ENCODE assay signal across 8 cellular contexts in the genomic region with DNA sequence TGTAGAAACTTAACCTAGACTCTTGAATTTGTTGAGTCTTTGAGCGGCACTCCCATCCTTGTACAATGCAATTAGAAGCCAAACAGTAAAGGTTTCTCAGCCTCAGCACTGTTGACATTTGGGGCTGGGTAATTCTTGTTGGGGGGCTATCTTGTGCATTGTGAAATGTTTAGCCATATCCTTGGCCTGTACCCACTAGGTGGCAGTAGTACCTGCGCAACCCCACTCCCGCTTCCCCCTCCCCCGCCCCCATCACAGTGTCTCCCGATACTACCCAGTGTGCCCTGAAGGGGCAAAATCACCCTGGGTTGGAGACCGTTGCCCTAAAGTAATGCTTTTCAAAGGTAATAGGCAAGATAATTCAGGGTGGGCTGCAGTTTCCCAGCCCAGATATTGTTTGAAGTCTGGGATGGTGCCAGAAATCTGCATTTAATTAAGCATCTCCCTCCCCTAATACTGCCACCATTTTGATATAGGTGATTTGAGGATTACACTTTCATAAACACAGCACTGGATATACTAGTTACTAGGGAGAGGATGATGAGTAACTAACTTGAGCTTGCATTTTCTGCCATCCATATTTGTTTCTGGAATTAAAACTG. TPM values are rescaled to one million over a fixed set of nuclear protein-coding genes. Genes with fewer than 3 reads are reported as not detected.
DNase-seq lines count a peak whose midpoint lies in the region; ATAC-seq, FAIRE-seq and TF ChIP-seq lines count a peak whose summit lies in the region.

No MANE protein-coding gene starts in this region.

- peaks cover 16% of the 10 kb centered on the region; the same call in 1 of the 2 replicates for H4K20me1 ChIP-seq in HepG2 (ENCODE audit: insufficient read depth, low read length)

- CTCF ChIA-PET in HepG2 (lab: Yijun Ruan, JAX; ENCODE audit: low intra/inter-chr PET ratio, low total read pairs), result interaction anchor here (1.2 kb wide), 1 partner anchor 30 kb away, joined by 3 read pairs; the partner anchor contains the start of gene SRSF9

- intact Hi-C loops in HepG2 (cut with micrococcal nuclease; ENCODE audit: unreplicated experiment), result loop anchor here (2.0 to 10.0 kb wide), 2 partner anchors 27 to 115 kb away; partner anchors contain the start of gene PLA2G1B

- in situ Hi-C loops in HepG2 (cut with HindIII; ENCODE audit: extremely low pct_ligation_motif_present, low pct_unique_long_range_greater_than_20kb), result loop anchor here (10.0 kb wide), 1 partner anchor 115 kb away; the partner anchor contains the start of gene PLA2G1B

- no peaks in the 10 kb centered on the region; a peak in 1 of 5 replicates for H3K27me3 ChIP-seq in HepG2 (ENCODE audit: control insufficient read depth in 1 of 2, insufficient read depth in 2 of 2, low read length in 2 of 2)

- POLR2A ChIA-PET in HepG2 (lab: Yijun Ruan, JAX), result no interaction called here

- FAIRE-seq in GM18507 (lab: Jason Lieb, UNC), result no peak
- FAIRE-seq in HepG2 (lab: Jason Lieb, UNC), result no peak

- BruUV-seq in HepG2 (replicated peaks; lab: Mats Ljungman, UMichigan), result no TSS peak

- peaks cover 35% of the 10 kb centered on the region for H3K79me2 ChIP-seq in HepG2 (ENCODE audit: insufficient read depth, low read length)

- peaks cover 37% of the 10 kb centered on the region for H3K4me1 ChIP-seq in HepG2 (ENCODE audit: insufficient read depth, low read length)

- peak overlapping the region; percentile 90 for H3K4me2 ChIP-seq in HepG2 (ENCODE audit: low read depth, low read length)

- H3K27ac ChIP-seq in HepG2 (ENCODE audit: extremely low read length, insufficient read depth, low read length), result no peak overlapping the region

- no peak overlapping the region for H3K9ac ChIP-seq in HepG2 (ENCODE audit: insufficient read depth, low read depth, low read length)

- H3K36me3 ChIP-seq in HepG2 (replicated peaks in 1 of 2; ENCODE audit: control insufficient read depth in 1 of 2, insufficient read depth in 2 of 2, low read length in 2 of 2), result peaks cover 8 to 29% of the 10 kb centered on the region in 2 experiments; a peak in 4 of 5 replicates

- 25% methylated on average over 6 of the region's 6 CpGs for WGBS in HepG2 (ENCODE audit: low lambda C conversion rate)

- H3K9me3 ChIP-seq in HepG2 (ENCODE audit: low read length), result no peaks in the 10 kb centered on the region

- no peak for TF ChIP-seq POLR2A in HepG2 (IDR thresholded peaks at IDR 0.05; ENCODE audit: insufficient read depth in 1 of 2, low read depth in 2 of 2, low read length in 2 of 2)

- no peak for TF ChIP-seq RAD21 in HepG2 (CRISPR knock-in tag; IDR thresholded peaks at IDR 0.05)

- TF ChIP-seq EP300 in HepG2 (IDR thresholded peaks at IDR 0.05; ENCODE audit: low read depth in 2 of 2, low read length in 2 of 2), result no peak
- TF ChIP-seq EP300 in HepG2 (CRISPR knock-in tag; IDR thresholded peaks at IDR 0.05; ENCODE audit: borderline replicate concordance), result no peak

- TF ChIP-seq CTCF in HepG2 (CRISPR knock-in tag; IDR thresholded peaks at IDR 0.05), result peak; percentile 69

- no peak overlapping the region for H2AFZ ChIP-seq in HepG2 (ENCODE audit: low read length)

- DNase-seq in 8988T (peak; percentile 49), GM18507 (ENCODE audit: extremely low spot score, insufficient read length, low read depth) (peak; percentile 54), NCI-H2227 treated with DMSO at 0.1 percent for 48 hours (lab: John Stamatoyannopoulos, UW) (peak; percentile 56), HepG2 (ENCODE audit: low spot score) (peak; percentile 65)
- DNase-seq in activated CD4-positive, alpha-beta T cell treated with anti-CD3 and anti-CD28 coated beads for 24 hours (ENCODE audit: low read depth in 2 of 2), result peak; percentile 57 to 64
- peak; percentile 68 for DNase-seq in central memory CD4-positive, alpha-beta T cell
- peak; percentile 60 for DNase-seq in stimulated activated CD8-positive, alpha-beta memory T cell treated with anti-CD3 and anti-CD28 coated beads, Interleukin-12 subunit alpha, Interleukin-12 subunit beta, amount 100 ng/mL, for 1 hour (ENCODE audit: low read depth)

- H3K4me3 ChIP-seq in HepG2 (replicated peaks in 1 of 3; ENCODE audit: insufficient read depth in 1 of 3, low read depth in 2 of 3, low read length in 3 of 3), result peak overlapping the region in 1 of 3 experiments; percentile 26; a peak in 2 of 6 replicates

- ATAC-seq in HepG2, result peak; percentile 44
- no peak for ATAC-seq in GM21528 (IDR thresholded peaks at IDR 0.05; ENCODE audit: low FRiP score, unreplicated experiment)

RNA-seq across cellular contexts. Expression of gene COX6A1, which starts 1.8 kb away (rescaled TPM):
- total RNA-seq in HepG2 (2016; rRNA removed; fragmentation: Illumina TruSeq; extraction: Trizol), result 204 and 542 TPM in 2 replicates
- total RNA-seq in HepG2 (2016; cell fraction: cytosol; rRNA removed; fragmentation: Illumina TruSeq; extraction: Trizol; ENCODE audit: low read depth), result 121 and 131 TPM in 2 replicates
- 226 and 562 TPM in 2 replicates for total RNA-seq in HepG2 (2016; cell fraction: insoluble cytoplasmic fraction; rRNA removed; fragmentation: Illumina TruSeq; extraction: Trizol)
- 107 and 111 TPM in 2 replicates for total RNA-seq in HepG2 (2016; cell fraction: membrane; rRNA removed; fragmentation: Illumina TruSeq; extraction: Trizol)
- total RNA-seq in HepG2 (2016; cell fraction: nucleus; rRNA removed; fragmentation: Illumina TruSeq; extraction: Trizol), result 291 and 339 TPM in 2 replicates
- 655 and 673 TPM in 2 replicates for polyA plus RNA-seq in HepG2 (2011; rRNA removed)
- 682 and 991 TPM in 2 replicates for polyA plus RNA-seq in HepG2 (2011; cell fraction: cytosol; rRNA removed)
- polyA plus RNA-seq in HepG2 (2011; cell fraction: nucleus; rRNA removed), result 688 and 965 TPM in 2 replicates
- 389 and 405 TPM in 2 replicates for polyA plus RNA-seq in HepG2 (2012)
- polyA plus RNA-seq in HepG2 (2016; cell fraction: cytosol; fragmentation: Illumina TruSeq; extraction: Trizol; ENCODE audit: low read depth), result 114 and 131 TPM in 2 replicates
- polyA plus RNA-seq in HepG2 (2016; cell fraction: insoluble cytoplasmic fraction; fragmentation: Illumina TruSeq; extraction: Trizol; ENCODE audit: low read depth), result 204 and 225 TPM in 2 replicates
- 86.9 and 92.6 TPM in 2 replicates for polyA plus RNA-seq in HepG2 (2016; cell fraction: membrane; fragmentation: Illumina TruSeq; extraction: Trizol; ENCODE audit: low read depth)
- polyA plus RNA-seq in HepG2 (2016; cell fraction: nucleus; fragmentation: Illumina TruSeq; extraction: Trizol; ENCODE audit: insufficient read depth, low read depth), result 490 and 539 TPM in 2 replicates
- 318 and 569 TPM in 2 replicates for polyA minus RNA-seq in HepG2 (2011; rRNA and poly(A)+ RNA removed; ENCODE audit: low replicate concordance)
- 173 and 174 TPM in 2 replicates for polyA minus RNA-seq in HepG2 (2011; cell fraction: cytosol; rRNA and poly(A)+ RNA removed)
- polyA minus RNA-seq in HepG2 (2011; cell fraction: nucleus; rRNA and poly(A)+ RNA removed), result 97.8 and 134 TPM in 2 replicates

RNA-seq across cellular contexts. Expression of gene TRIAP1, which starts 6.4 kb away (rescaled TPM):
- 117 and 178 TPM in 2 replicates for total RNA-seq in HepG2 (2016; rRNA removed; fragmentation: Illumina TruSeq; extraction: Trizol)
- 39.1 and 44.5 TPM in 2 replicates for total RNA-seq in HepG2 (2016; cell fraction: cytosol; rRNA removed; fragmentation: Illumina TruSeq; extraction: Trizol; ENCODE audit: low read depth)
- 119 and 181 TPM in 2 replicates for total RNA-seq in HepG2 (2016; cell fraction: insoluble cytoplasmic fraction; rRNA removed; fragmentation: Illumina TruSeq; extraction: Trizol)
- 111 and 122 TPM in 2 replicates for total RNA-seq in HepG2 (2016; cell fraction: membrane; rRNA removed; fragmentation: Illumina TruSeq; extraction: Trizol)
- total RNA-seq in HepG2 (2016; cell fraction: nucleus; rRNA removed; fragmentation: Illumina TruSeq; extraction: Trizol), result 43.7 and 44.3 TPM in 2 replicates
- 44.4 and 55.0 TPM in 2 replicates for polyA plus RNA-seq in HepG2 (2011; rRNA removed)
- 24.2 and 38.0 TPM in 2 replicates for polyA plus RNA-seq in HepG2 (2011; cell fraction: cytosol; rRNA removed)
- polyA plus RNA-seq in HepG2 (2011; cell fraction: nucleus; rRNA removed), result 10.3 and 10.4 TPM in 2 replicates
- polyA plus RNA-seq in HepG2 (2012), result 53.7 and 57.3 TPM in 2 replicates
- polyA plus RNA-seq in HepG2 (2016; cell fraction: cytosol; fragmentation: Illumina TruSeq; extraction: Trizol; ENCODE audit: low read depth), result 40.5 and 48.9 TPM in 2 replicates
- 178 and 205 TPM in 2 replicates for polyA plus RNA-seq in HepG2 (2016; cell fraction: insoluble cytoplasmic fraction; fragmentation: Illumina TruSeq; extraction: Trizol; ENCODE audit: low read depth)
- 88.7 and 94.2 TPM in 2 replicates for polyA plus RNA-seq in HepG2 (2016; cell fraction: membrane; fragmentation: Illumina TruSeq; extraction: Trizol; ENCODE audit: low read depth)
- polyA plus RNA-seq in HepG2 (2016; cell fraction: nucleus; fragmentation: Illumina TruSeq; extraction: Trizol; ENCODE audit: insufficient read depth, low read depth), result 77.8 and 83.9 TPM in 2 replicates
- polyA minus RNA-seq in HepG2 (2011; rRNA and poly(A)+ RNA removed; ENCODE audit: low replicate concordance), result 5.9 and 9.3 TPM in 2 replicates
- 16.6 and 18.5 TPM in 2 replicates for polyA minus RNA-seq in HepG2 (2011; cell fraction: cytosol; rRNA and poly(A)+ RNA removed)
- 11.6 and 11.8 TPM in 2 replicates for polyA minus RNA-seq in HepG2 (2011; cell fraction: nucleus; rRNA and poly(A)+ RNA removed)

RNA-seq across cellular contexts. Expression of gene GATC, which starts 6.5 kb away (rescaled TPM):
- total RNA-seq in HepG2 (2016; rRNA removed; fragmentation: Illumina TruSeq; extraction: Trizol), result 29.7 and 38.5 TPM in 2 replicates
- total RNA-seq in HepG2 (2016; cell fraction: cytosol; rRNA removed; fragmentation: Illumina TruSeq; extraction: Trizol; ENCODE audit: low read depth), result 6.2 and 7.0 TPM in 2 replicates
- total RNA-seq in HepG2 (2016; cell fraction: insoluble cytoplasmic fraction; rRNA removed; fragmentation: Illumina TruSeq; extraction: Trizol), result 27.8 and 40.0 TPM in 2 replicates
- 19.6 and 20.8 TPM in 2 replicates for total RNA-seq in HepG2 (2016; cell fraction: membrane; rRNA removed; fragmentation: Illumina TruSeq; extraction: Trizol)
- total RNA-seq in HepG2 (2016; cell fraction: nucleus; rRNA removed; fragmentation: Illumina TruSeq; extraction: Trizol), result 15.6 and 15.8 TPM in 2 replicates
- 16.2 and 17.7 TPM in 2 replicates for polyA plus RNA-seq in HepG2 (2011; rRNA removed)
- 11.9 and 14.7 TPM in 2 replicates for polyA plus RNA-seq in HepG2 (2011; cell fraction: cytosol; rRNA removed)
- polyA plus RNA-seq in HepG2 (2011; cell fraction: nucleus; rRNA removed), result 11.4 and 14.2 TPM in 2 replicates
- 16.9 and 17.4 TPM in 2 replicates for polyA plus RNA-seq in HepG2 (2012)
- 6.3 and 6.9 TPM in 2 replicates for polyA plus RNA-seq in HepG2 (2016; cell fraction: cytosol; fragmentation: Illumina TruSeq; extraction: Trizol; ENCODE audit: low read depth)
- 39.2 and 42.0 TPM in 2 replicates for polyA plus RNA-seq in HepG2 (2016; cell fraction: insoluble cytoplasmic fraction; fragmentation: Illumina TruSeq; extraction: Trizol; ENCODE audit: low read depth)
- polyA plus RNA-seq in HepG2 (2016; cell fraction: membrane; fragmentation: Illumina TruSeq; extraction: Trizol; ENCODE audit: low read depth), result 16.7 and 17.8 TPM in 2 replicates
- 24.7 and 31.3 TPM in 2 replicates for polyA plus RNA-seq in HepG2 (2016; cell fraction: nucleus; fragmentation: Illumina TruSeq; extraction: Trizol; ENCODE audit: insufficient read depth, low read depth)
- polyA minus RNA-seq in HepG2 (2011; rRNA and poly(A)+ RNA removed; ENCODE audit: low replicate concordance), result 39.6 and 42.0 TPM in 2 replicates
- 11.3 and 14.5 TPM in 2 replicates for polyA minus RNA-seq in HepG2 (2011; cell fraction: cytosol; rRNA and poly(A)+ RNA removed)
- polyA minus RNA-seq in HepG2 (2011; cell fraction: nucleus; rRNA and poly(A)+ RNA removed), result 13.5 and 15.9 TPM in 2 replicates

RNA-seq across cellular contexts. Expression of gene SRSF9, which starts 29.8 kb away (rescaled TPM):
- total RNA-seq in HepG2 (2016; rRNA removed; fragmentation: Illumina TruSeq; extraction: Trizol), result 144 and 153 TPM in 2 replicates
- 79.8 and 92.3 TPM in 2 replicates for total RNA-seq in HepG2 (2016; cell fraction: cytosol; rRNA removed; fragmentation: Illumina TruSeq; extraction: Trizol; ENCODE audit: low read depth)
- total RNA-seq in HepG2 (2016; cell fraction: insoluble cytoplasmic fraction; rRNA removed; fragmentation: Illumina TruSeq; extraction: Trizol), result 147 and 151 TPM in 2 replicates
- total RNA-seq in HepG2 (2016; cell fraction: membrane; rRNA removed; fragmentation: Illumina TruSeq; extraction: Trizol), result 156 and 174 TPM in 2 replicates
- total RNA-seq in HepG2 (2016; cell fraction: nucleus; rRNA removed; fragmentation: Illumina TruSeq; extraction: Trizol), result 91.6 and 93.3 TPM in 2 replicates
- 96.2 and 125 TPM in 2 replicates for polyA plus RNA-seq in HepG2 (2011; rRNA removed)
- polyA plus RNA-seq in HepG2 (2011; cell fraction: cytosol; rRNA removed), result 104 and 110 TPM in 2 replicates
- polyA plus RNA-seq in HepG2 (2011; cell fraction: nucleus; rRNA removed), result 63.8 and 77.8 TPM in 2 replicates
- polyA plus RNA-seq in HepG2 (2012), result 107 and 137 TPM in 2 replicates
- 105 and 142 TPM in 2 replicates for polyA plus RNA-seq in HepG2 (2016; cell fraction: cytosol; fragmentation: Illumina TruSeq; extraction: Trizol; ENCODE audit: low read depth)
- 249 and 255 TPM in 2 replicates for polyA plus RNA-seq in HepG2 (2016; cell fraction: insoluble cytoplasmic fraction; fragmentation: Illumina TruSeq; extraction: Trizol; ENCODE audit: low read depth)
- 171 and 200 TPM in 2 replicates for polyA plus RNA-seq in HepG2 (2016; cell fraction: membrane; fragmentation: Illumina TruSeq; extraction: Trizol; ENCODE audit: low read depth)
- polyA plus RNA-seq in HepG2 (2016; cell fraction: nucleus; fragmentation: Illumina TruSeq; extraction: Trizol; ENCODE audit: insufficient read depth, low read depth), result 188 and 193 TPM in 2 replicates
- 43.3 and 56.5 TPM in 2 replicates for polyA minus RNA-seq in HepG2 (2011; rRNA and poly(A)+ RNA removed; ENCODE audit: low replicate concordance)
- 67.3 and 72.5 TPM in 2 replicates for polyA minus RNA-seq in HepG2 (2011; cell fraction: cytosol; rRNA and poly(A)+ RNA removed)
- polyA minus RNA-seq in HepG2 (2011; cell fraction: nucleus; rRNA and poly(A)+ RNA removed), result 74.4 and 78.4 TPM in 2 replicates

RNA-seq across cellular contexts. Expression of gene DYNLL1, which starts 56.2 kb away (rescaled TPM):
- 271 and 403 TPM in 2 replicates for total RNA-seq in HepG2 (2016; rRNA removed; fragmentation: Illumina TruSeq; extraction: Trizol)
- 125 and 176 TPM in 2 replicates for total RNA-seq in HepG2 (2016; cell fraction: cytosol; rRNA removed; fragmentation: Illumina TruSeq; extraction: Trizol; ENCODE audit: low read depth)
- total RNA-seq in HepG2 (2016; cell fraction: insoluble cytoplasmic fraction; rRNA removed; fragmentation: Illumina TruSeq; extraction: Trizol), result 277 and 420 TPM in 2 replicates
- 174 and 230 TPM in 2 replicates for total RNA-seq in HepG2 (2016; cell fraction: membrane; rRNA removed; fragmentation: Illumina TruSeq; extraction: Trizol)
- 119 and 123 TPM in 2 replicates for total RNA-seq in HepG2 (2016; cell fraction: nucleus; rRNA removed; fragmentation: Illumina TruSeq; extraction: Trizol)
- polyA plus RNA-seq in HepG2 (2011; rRNA removed), result 294 and 318 TPM in 2 replicates
- 305 and 402 TPM in 2 replicates for polyA plus RNA-seq in HepG2 (2011; cell fraction: cytosol; rRNA removed)
- polyA plus RNA-seq in HepG2 (2011; cell fraction: nucleus; rRNA removed), result 130 and 152 TPM in 2 replicates
- polyA plus RNA-seq in HepG2 (2012), result 350 and 505 TPM in 2 replicates
- polyA plus RNA-seq in HepG2 (2016; cell fraction: cytosol; fragmentation: Illumina TruSeq; extraction: Trizol; ENCODE audit: low read depth), result 240 and 370 TPM in 2 replicates
- polyA plus RNA-seq in HepG2 (2016; cell fraction: insoluble cytoplasmic fraction; fragmentation: Illumina TruSeq; extraction: Trizol; ENCODE audit: low read depth), result 862 and 951 TPM in 2 replicates
- polyA plus RNA-seq in HepG2 (2016; cell fraction: membrane; fragmentation: Illumina TruSeq; extraction: Trizol; ENCODE audit: low read depth), result 322 and 411 TPM in 2 replicates
- 362 and 385 TPM in 2 replicates for polyA plus RNA-seq in HepG2 (2016; cell fraction: nucleus; fragmentation: Illumina TruSeq; extraction: Trizol; ENCODE audit: insufficient read depth, low read depth)
- 59.5 and 114 TPM in 2 replicates for polyA minus RNA-seq in HepG2 (2011; rRNA and poly(A)+ RNA removed; ENCODE audit: low replicate concordance)
- polyA minus RNA-seq in HepG2 (2011; cell fraction: cytosol; rRNA and poly(A)+ RNA removed), result 80.5 and 87.3 TPM in 2 replicates
- 57.0 and 67.4 TPM in 2 replicates for polyA minus RNA-seq in HepG2 (2011; cell fraction: nucleus; rRNA and poly(A)+ RNA removed)
